28 cellular contexts compared by ENCODE assay signal in genomic region chr4:54872246-54872645, GRCh38.
A peak's percentile ranks its signal among the peaks of the same experiment; 100 is the strongest.
DNase-seq lines count a peak whose midpoint lies in the region; ATAC-seq and TF ChIP-seq lines count a peak whose summit lies in the region.
"Had no signal": no experiment of that assay in that cellular context is flagged by ENCODE, and none has a peak within 500 bp of the region (broad histone marks: within the 10 kb centered on the region; RNA-seq: fewer than 3 reads in every experiment).

No MANE protein-coding gene starts in this region.

- H3K9me3 Mint-ChIP-seq in neural progenitor cell = no peaks in the 10 kb centered on the region

- H3K4me2 ChIP-seq in neural progenitor cell = no peak overlapping the region

- intact Hi-C loops in heart right ventricle (cut with DNase I) = no loop called here

- no peaks in the 10 kb centered on the region for H3K4me1 ChIP-seq in neural progenitor cell
- H3K4me1 ChIP-seq in heart right ventricle = no peaks in the 10 kb centered on the region
- H3K4me1 ChIP-seq: gastrocnemius medialis had no signal

- H3K27me3 Mint-ChIP-seq in neural progenitor cell (ENCODE audit: insufficient read depth, low read depth) = peaks cover 6% of the 10 kb centered on the region

- no peak overlapping the region for H3K9ac ChIP-seq in neural progenitor cell

- no peak overlapping the region for H3K4me3 ChIP-seq in choroid plexus epithelial cell (ENCODE audit: low read depth, low read length)
- H3K4me3 ChIP-seq in neural progenitor cell = no peak overlapping the region
- no peak overlapping the region for H3K4me3 ChIP-seq in heart right ventricle
- H3K4me3 ChIP-seq: dorsolateral prefrontal cortex, gastrocnemius medialis, K562, skin epidermis, thoracic aorta had no signal

- no peaks in the 10 kb centered on the region for H3F3A ChIP-seq in neural progenitor cell (ENCODE audit: low read depth)

- H3K27ac ChIP-seq in neural progenitor cell (no peak overlapping the region), heart right ventricle (no peak overlapping the region)
- H3K27ac ChIP-seq: dorsolateral prefrontal cortex, gastrocnemius medialis, skin epidermis, thoracic aorta had no signal

- H3K36me3 Mint-ChIP-seq in neural progenitor cell = no peaks in the 10 kb centered on the region
- H3K36me3 Mint-ChIP-seq: CD8-positive, alpha-beta memory T cell; stimulated activated naive B cell treated with anti-CD40 and anti-IgM and Interleukin-4, amounts not matched to agents 10 μg/mL and 1 μg/mL and 100 μg/mL, for 72 hours had no signal

- H3K4me3 Mint-ChIP-seq in neural progenitor cell = no peak overlapping the region
- H3K4me3 Mint-ChIP-seq: CD8-positive, alpha-beta memory T cell; stimulated activated naive B cell treated with anti-CD40 and anti-IgM and Interleukin-4, amounts not matched to agents 10 μg/mL and 1 μg/mL and 100 μg/mL, for 72 hours had no signal

- H3K27ac Mint-ChIP-seq in neural progenitor cell = no peak overlapping the region
- H3K27ac Mint-ChIP-seq: stimulated activated naive B cell treated with anti-CD40 and anti-IgM and Interleukin-4, amounts not matched to agents 10 μg/mL and 1 μg/mL and 100 μg/mL, for 72 hours had no signal

- H3K9me3 ChIP-seq in neural progenitor cell (ENCODE audit: low read depth) (no peaks in the 10 kb centered on the region), heart right ventricle (peaks cover 0 to 10% (median 0%) of the 10 kb centered on the region in 11 donors)
- H3K9me3 ChIP-seq: gastrocnemius medialis, thoracic aorta had no signal

- peak; percentile 86 for DNase-seq in EL
- peak; percentile 78 for DNase-seq in M059J (ENCODE audit: low read depth)
- DNase-seq in choroid plexus epithelial cell (ENCODE audit: low read depth) = peak; percentile 3
- DNase-seq in neural progenitor cell (ENCODE audit: low spot score) = no peak
- DNase-seq in activated CD4-positive, alpha-beta T cell treated with anti-CD3 and anti-CD28 coated beads for 1 hour = no peak
- no peak for DNase-seq in heart right ventricle
- DNase-seq: activated CD4-positive, CD25-positive, alpha-beta regulatory T cell treated with anti-CD3 and anti-CD28 coated beads, Interleukin-2, amount 50 U/mL, for 72 hours; activated naive CD4-positive, alpha-beta T cell; activated T-cell treated with anti-CD3 and anti-CD28 coated beads, Interleukin-2, amount 50 U/mL, for 1 hour; amniotic stem cell; caudate nucleus; CD8-positive, alpha-beta memory T cell; DMS53; dorsolateral prefrontal cortex; gastrocnemius medialis; MV-4-11; NCI-H1694 treated with DMSO at 0.1 percent for 48 hours; NCI-H82; OCI-M1; SHP77; stimulated activated CD4-positive, alpha-beta T cell treated with anti-CD3 and anti-CD28 coated beads, Interleukin-2, amount 100 ng/mL, for 24 hours; stimulated activated naive B cell treated with anti-CD40 and anti-IgM and Interleukin-4, amounts not matched to agents 10 μg/mL and 1 μg/mL and 100 μg/mL, for 72 hours; SW 1271 had no signal

- H3K4me1 Mint-ChIP-seq in neural progenitor cell = no peaks in the 10 kb centered on the region
- H3K4me1 Mint-ChIP-seq: CD8-positive, alpha-beta memory T cell; stimulated activated naive B cell treated with anti-CD40 and anti-IgM and Interleukin-4, amounts not matched to agents 10 μg/mL and 1 μg/mL and 100 μg/mL, for 72 hours had no signal

- H2AFZ ChIP-seq in neural progenitor cell (replicated peaks) = peak overlapping the region; percentile 3

- H3K27me3 ChIP-seq in neural progenitor cell (no peaks in the 10 kb centered on the region), heart right ventricle (no peaks in the 10 kb centered on the region)
- H3K27me3 ChIP-seq: gastrocnemius medialis had no signal

- ATAC-seq in HG03095 (IDR thresholded peaks at IDR 0.05; ENCODE audit: unreplicated experiment) (no peak), HG02970 (IDR thresholded peaks at IDR 0.05; ENCODE audit: low FRiP score, unreplicated experiment) (no peak), heart right ventricle (no peak)
- ATAC-seq: gastrocnemius medialis; K562; stimulated activated naive B cell treated with anti-CD40 and anti-IgM and Interleukin-4, amounts not matched to agents 10 μg/mL and 1 μg/mL and 100 μg/mL, for 72 hours had no signal

- WGBS in heart right ventricle, 2 donors = 82 to 83% methylated on average over 3 of the region's 3 CpGs

- TF ChIP-seq CTCF in choroid plexus epithelial cell (conservative IDR thresholded peaks at IDR 0.05; ENCODE audit: low read depth, low read length) (no peak), neural progenitor cell (IDR thresholded peaks at IDR 0.05) (no peak), heart right ventricle (IDR thresholded peaks at IDR 0.05) (no peak)

- no peaks in the 10 kb centered on the region for H4K20me1 ChIP-seq in neural progenitor cell (ENCODE audit: low read depth)

- H3K36me3 ChIP-seq in neural progenitor cell (no peaks in the 10 kb centered on the region), heart right ventricle (no peaks in the 10 kb centered on the region)
- H3K36me3 ChIP-seq: gastrocnemius medialis, thoracic aorta had no signal

- no peaks in the 10 kb centered on the region for H3K79me2 ChIP-seq in neural progenitor cell (ENCODE audit: low read depth)

Comparison
In these comparisons a context has a peak if more than half of its experiments do, and no peak if none do; other contexts are left out.
1. DNase-seq: peak in EL (single experiment), M059J (single experiment) and choroid plexus epithelial cell (single experiment); none in neural progenitor cell (single experiment), activated CD4-positive, alpha-beta T cell treated with anti-CD3 and anti-CD28 coated beads for 1 hour (single experiment) and heart right ventricle (0 of 2).